In the genomic region with DNA sequence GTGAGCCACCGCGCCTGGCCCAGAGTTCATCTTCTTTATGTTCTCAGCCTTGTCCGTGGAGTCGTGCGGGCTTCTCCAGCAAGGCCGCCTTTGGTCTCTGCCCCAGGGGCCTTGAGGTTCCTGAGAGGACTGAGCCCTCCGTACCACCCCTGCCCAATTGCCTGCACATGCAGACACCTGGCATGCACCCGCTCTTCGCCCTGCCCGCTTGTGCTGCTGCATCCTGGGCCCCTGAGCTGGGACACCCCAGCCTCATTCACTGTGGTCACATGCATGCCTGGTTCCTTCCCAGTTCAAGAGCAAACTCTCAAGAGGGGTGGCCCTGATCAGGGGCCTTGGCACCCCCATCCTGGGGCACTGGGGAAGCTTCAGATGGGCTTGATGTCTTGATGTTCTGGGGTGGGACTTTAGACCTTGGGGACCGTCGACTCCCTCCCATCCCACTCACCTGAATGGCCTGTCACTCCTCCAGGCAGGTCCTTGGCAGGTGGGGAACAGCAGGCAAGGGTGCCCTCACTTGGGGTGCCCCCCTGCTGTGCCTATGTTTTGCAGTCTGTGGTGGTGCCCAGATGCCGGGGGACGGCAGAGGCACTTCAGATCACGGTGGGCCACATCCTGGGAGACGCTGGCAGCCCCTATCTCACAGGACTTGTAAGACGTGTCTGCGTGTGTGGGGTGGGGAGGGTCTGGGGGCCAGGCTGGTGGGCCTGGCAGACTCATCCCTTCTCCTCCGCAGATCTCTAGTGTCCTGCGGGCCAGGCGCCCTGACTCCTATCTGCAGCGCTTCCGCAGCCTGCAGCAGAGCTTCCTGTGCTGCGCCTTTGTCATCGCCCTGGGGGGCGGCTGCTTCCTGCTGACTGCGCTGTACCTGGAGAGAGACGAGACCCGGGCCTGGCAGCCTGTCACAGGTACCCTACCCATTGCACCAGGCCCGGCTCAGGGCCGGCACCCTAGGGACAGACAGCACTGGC, we compare ENCODE assay signal across 10 cellular contexts. TPM values are rescaled to one million over a fixed set of nuclear protein-coding genes. Genes with fewer than 3 reads are reported as not detected.
A peak's percentile ranks its signal among the peaks of the same experiment; 100 is the strongest.
DNase-seq lines count a peak whose midpoint lies in the region; ATAC-seq and TF ChIP-seq lines count a peak whose summit lies in the region.
"Had no signal": no experiment of that assay in that cellular context is flagged by ENCODE, and none has a peak within 500 bp of the region (broad histone marks: within the 10 kb centered on the region; RNA-seq: fewer than 3 reads in every experiment).

No MANE protein-coding gene starts in this region.

- intact Hi-C loops in activated B cell treated with CpG ODN at 0.5 μM for 24 hours (cut with micrococcal nuclease): no loop called here

- H4K20me1 ChIP-seq in hepatocyte (ENCODE audit: insufficient read depth, poor library complexity, severe bottlenecking): no peaks in the 10 kb centered on the region

- no peak for TF ChIP-seq CTCF in activated B cell treated with CpG ODN at 0.5 μM for 24 hours (IDR thresholded peaks at IDR 0.05)
- no peak for TF ChIP-seq CTCF in hepatocyte (IDR thresholded peaks at IDR 0.05; ENCODE audit: poor library complexity)

- peak overlapping the region; percentile 73 for H3K4me3 Mint-ChIP-seq in activated B cell treated with CpG ODN at 0.5 μM for 24 hours
- peak overlapping the region; percentile 83 for H3K4me3 Mint-ChIP-seq in natural killer cell treated with Interleukin-12 subunit alpha and Interleukin-12 subunit beta and Interleukin-15 and Interleukin-18, amount 100 ng/mL, for 72 hours

- CTCF ChIA-PET in activated B cell treated with CpG ODN at 0.5 μM for 24 hours (lab: Charles Lee): no interaction called here

- H3K4me1 Mint-ChIP-seq in activated B cell treated with CpG ODN at 0.5 μM for 24 hours: peaks cover 26% of the 10 kb centered on the region
- peaks cover 24 to 26% of the 10 kb centered on the region in 2 donors for H3K4me1 Mint-ChIP-seq in natural killer cell treated with Interleukin-12 subunit alpha and Interleukin-12 subunit beta and Interleukin-15 and Interleukin-18, amount 100 ng/mL, for 72 hours (ENCODE audit: low read depth in 2 of 2)

- no peak overlapping the region for H3K4me2 ChIP-seq in hepatocyte

- POLR2A ChIA-PET in activated B cell treated with CpG ODN at 0.5 μM for 24 hours (lab: Charles Lee): no interaction called here

- H3K36me3 ChIP-seq in hepatocyte (replicated peaks; ENCODE audit: insufficient read depth, low read depth) (no peaks in the 10 kb centered on the region), MG63 (no peaks in the 10 kb centered on the region)

- H3K9me3 ChIP-seq in hepatocyte (ENCODE audit: low read depth) (no peaks in the 10 kb centered on the region), MG63 (no peaks in the 10 kb centered on the region)

- ATAC-seq in activated B cell treated with CpG ODN at 0.5 μM for 24 hours (ENCODE audit: low read depth): peak; percentile 71
- peak; percentile 80 to 88 for ATAC-seq in natural killer cell treated with Interleukin-12 subunit alpha and Interleukin-12 subunit beta and Interleukin-15 and Interleukin-18, amount 100 ng/mL, for 72 hours
- no peak for ATAC-seq in HG03460 (IDR thresholded peaks at IDR 0.05; ENCODE audit: unreplicated experiment)
- ATAC-seq: sciatic nerve had no signal

- H3K9me2 ChIP-seq in hepatocyte (replicated peaks; ENCODE audit: insufficient read depth): no peaks in the 10 kb centered on the region

- H3K27me3 Mint-ChIP-seq in activated B cell treated with CpG ODN at 0.5 μM for 24 hours: peaks cover 5% of the 10 kb centered on the region
- no peaks in the 10 kb centered on the region for H3K27me3 Mint-ChIP-seq in natural killer cell treated with Interleukin-12 subunit alpha and Interleukin-12 subunit beta and Interleukin-15 and Interleukin-18, amount 100 ng/mL, for 72 hours

- H3K36me3 Mint-ChIP-seq in activated B cell treated with CpG ODN at 0.5 μM for 24 hours (ENCODE audit: low read depth): no peaks in the 10 kb centered on the region
- H3K36me3 Mint-ChIP-seq in natural killer cell treated with Interleukin-12 subunit alpha and Interleukin-12 subunit beta and Interleukin-15 and Interleukin-18, amount 100 ng/mL, for 72 hours: no peaks in the 10 kb centered on the region

- H3K27me3 ChIP-seq in hepatocyte (no peaks in the 10 kb centered on the region), MG63 (no peaks in the 10 kb centered on the region)

- no peak overlapping the region for H2AFZ ChIP-seq in hepatocyte

- H3K4me3 ChIP-seq in hepatocyte: no peak overlapping the region
- H3K4me3 ChIP-seq in MG63: no peak overlapping the region

- DNase-seq in activated B cell treated with CpG ODN at 0.5 μM for 24 hours: no peak
- peak; percentile 52 for DNase-seq in activated effector memory CD4-positive, alpha-beta T cell treated with Interleukin-2 at 50 U/mL for 16 hours
- DNase-seq in natural killer cell treated with Interleukin-12 subunit alpha and Interleukin-12 subunit beta and Interleukin-15 and Interleukin-18, amount 100 ng/mL, for 72 hours (ENCODE audit: low spot score): peak; percentile 54
- peak; percentile 31 for DNase-seq in stimulated activated naive CD4-positive, alpha-beta T cell treated with Interleukin-2 at 50 U/mL for 16 hours (lab: John Stamatoyannopoulos, UW)
- no peak for DNase-seq in hepatocyte (ENCODE audit: low spot score)
- DNase-seq in MG63: no peak
- DNase-seq: NCI-H2171, T1000 had no signal

- WGBS in hepatocyte (ENCODE audit: low lambda C conversion rate, missing lambda C conversion rate): 89% methylated on average over 27 of the region's 31 CpGs

- no peaks in the 10 kb centered on the region for H3K79me2 ChIP-seq in hepatocyte

- H3K27ac ChIP-seq in hepatocyte: no peak overlapping the region

- H3K9me3 Mint-ChIP-seq in activated B cell treated with CpG ODN at 0.5 μM for 24 hours: no peaks in the 10 kb centered on the region
- no peaks in the 10 kb centered on the region for H3K9me3 Mint-ChIP-seq in natural killer cell treated with Interleukin-12 subunit alpha and Interleukin-12 subunit beta and Interleukin-15 and Interleukin-18, amount 100 ng/mL, for 72 hours

- peaks cover 25% of the 10 kb centered on the region for H3K4me1 ChIP-seq in hepatocyte (ENCODE audit: insufficient read depth)

- H3K27ac Mint-ChIP-seq in activated B cell treated with CpG ODN at 0.5 μM for 24 hours: peak overlapping the region; percentile 35
- peak overlapping the region; percentile 74 to 84 for H3K27ac Mint-ChIP-seq in natural killer cell treated with Interleukin-12 subunit alpha and Interleukin-12 subunit beta and Interleukin-15 and Interleukin-18, amount 100 ng/mL, for 72 hours

RNA-seq across cellular contexts. Expression of gene SPNS2, which starts 12.7 kb away (rescaled TPM):
- total RNA-seq in activated B cell treated with CpG ODN at 0.5 μM for 24 hours (0.38 TPM in 1 of 2 replicates, not detected in the other), hepatocyte (5.6 and 8.3 TPM in 2 replicates)
- not detected for total RNA-seq in natural killer cell treated with Interleukin-12 subunit alpha and Interleukin-12 subunit beta and Interleukin-15 and Interleukin-18, amount 100 ng/mL, for 72 hours
- 10.3 and 13.4 TPM in 2 replicates for polyA plus RNA-seq in hepatocyte
- 0.22 and 4.2 TPM in 2 replicates for total RNA-seq in MG63 (2014; rRNA removed; shearing (Covaris generic); ENCODE audit: low replicate concordance)

RNA-seq across cellular contexts. Expression of gene SPNS3, which starts 52.2 kb away (rescaled TPM):
- total RNA-seq in activated B cell treated with CpG ODN at 0.5 μM for 24 hours: 1.1 and 2.5 TPM in 2 replicates
- 1 to 10 TPM; 1.1 to 1.9 TPM for total RNA-seq in natural killer cell treated with Interleukin-12 subunit alpha and Interleukin-12 subunit beta and Interleukin-15 and Interleukin-18, amount 100 ng/mL, for 72 hours
- total RNA-seq in hepatocyte: 0.17 and 0.20 TPM in 2 replicates
- polyA plus RNA-seq in hepatocyte: 0.12 and 0.60 TPM in 2 replicates
- total RNA-seq in MG63 (2014; rRNA removed; shearing (Covaris generic); ENCODE audit: low replicate concordance): 1.3 TPM in 1 of 2 replicates, not detected in the other

Comparison
In these comparisons a context has a peak if more than half of its experiments do, and no peak if none do; other contexts are left out.
1. DNase-seq: peak in activated effector memory CD4-positive, alpha-beta T cell treated with Interleukin-2 at 50 U/mL for 16 hours (single experiment), natural killer cell treated with Interleukin-12 subunit alpha and Interleukin-12 subunit beta and Interleukin-15 and Interleukin-18, amount 100 ng/mL, for 72 hours (single experiment) and stimulated activated naive CD4-positive, alpha-beta T cell treated with Interleukin-2 at 50 U/mL for 16 hours (single experiment); none in activated B cell treated with CpG ODN at 0.5 μM for 24 hours (single experiment), hepatocyte (single experiment) and MG63 (single experiment).